8 cellular contexts compared by ENCODE assay signal in the genomic region with DNA sequence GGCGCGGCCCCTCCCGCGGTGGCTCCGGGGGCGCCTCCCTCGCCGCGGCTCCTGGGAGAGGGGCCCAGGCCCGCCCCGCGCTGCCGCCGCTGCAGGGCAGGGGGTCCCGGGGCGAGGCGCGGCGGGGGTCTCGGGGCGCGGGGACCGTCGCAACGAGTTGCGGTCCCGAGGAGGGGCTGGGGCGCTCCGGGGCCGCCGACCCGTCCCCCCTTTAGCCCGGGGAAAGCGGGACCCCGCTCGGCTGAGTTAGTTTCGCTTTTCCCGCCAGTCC. TPM values are rescaled to one million over a fixed set of nuclear protein-coding genes. Genes with fewer than 3 reads are reported as not detected.
DNase-seq lines count a peak whose midpoint lies in the region; ATAC-seq and TF ChIP-seq lines count a peak whose summit lies in the region.

No MANE protein-coding gene starts in this region.

- intact Hi-C loops in stomach (cut with DNase I; ENCODE audit: low total_unique reads) = no loop called here

- DNase-seq in stomach (no peak), ecto neural progenitor cell (ENCODE audit: low spot score) (no peak), kidney glomerular epithelial cell (lab: John Stamatoyannopoulos, UW) (no peak), islet precursor cell (no peak)

- H3K9me3 ChIP-seq in iPS-18c (ENCODE audit: control insufficient read depth, insufficient read depth, low read length) (no peaks in the 10 kb centered on the region), stomach (peaks cover 1 to 11% (median 7%) of the 10 kb centered on the region in 4 donors)

- 0 to 3% (median 0%) methylated on average over 10 to 36 of the region's 38 CpGs; no CpG with 5 or more reads in 1 of the 5 donors for WGBS in stomach, 5 donors

- no peak for TF ChIP-seq EP300 in stomach (IDR thresholded peaks at IDR 0.05)

- H3K4me1 ChIP-seq in stomach = peaks cover 27 to 76% (median 46%) of the 10 kb centered on the region in 4 donors

- peak overlapping the region; percentile 67 for H3K27ac ChIP-seq in VCaP
- H3K27ac ChIP-seq in stomach = peak overlapping the region; percentile 82 to 98 (median 93)

- no peaks in the 10 kb centered on the region for H3K36me3 ChIP-seq in stomach

- no peak for TF ChIP-seq POLR2A in stomach (IDR thresholded peaks at IDR 0.05)

- H3K27me3 ChIP-seq in stomach = no peaks in the 10 kb centered on the region

- H3K4me3 ChIP-seq in iPS-18c (ENCODE audit: insufficient read depth, low read depth, low read length) (peak overlapping the region; percentile 53), stomach (peak overlapping the region; percentile 77 to 97 (median 92))

- ATAC-seq in GM21529 (IDR thresholded peaks at IDR 0.05; ENCODE audit: unreplicated experiment) (peak; percentile 14), HG03280 (IDR thresholded peaks at IDR 0.05; ENCODE audit: unreplicated experiment) (no peak)

- no peak for TF ChIP-seq CTCF in VCaP (conservative IDR thresholded peaks at IDR 0.05)
- TF ChIP-seq CTCF in stomach (IDR thresholded peaks at IDR 0.05) = no peak

RNA-seq across cellular contexts. Expression of gene SPSB1, which starts 0.5 kb away (rescaled TPM):
- 10 to 100 TPM in 4 of 5 donors, 1 to 10 TPM in 1; 2.3 to 28.7 (median 15.1) TPM for total RNA-seq in stomach
- 10 to 100 TPM in 2 of 3 donors, 1 to 10 TPM in 1; 9.4 to 26.3 (median 14.7) TPM for polyA plus RNA-seq in stomach

RNA-seq across cellular contexts. Expression of gene H6PD, which starts 58.6 kb away (rescaled TPM):
- total RNA-seq in stomach = 10 to 100 TPM; 17.9 to 54.3 (median 34.9) TPM
- polyA plus RNA-seq in stomach = 1 to 10 TPM; 3.2 to 9.2 (median 7.5) TPM
